Comparison of ENCODE assay signal across 1 cellular context in genomic region chr10:110207805-110208613, GRCh38.
TF ChIP-seq lines count a peak whose summit lies in the region.

No MANE protein-coding gene starts in this region.

TF ChIP-seq in H1, 55 proteins besides CTCF, POLR2A, EP300 and RAD21 (continued from another document):
- peak in 1 of 2 experiments; percentile 65; a peak in 1 of 4 replicates for TF ChIP-seq SIN3A (conservative IDR thresholded peaks at IDR 0.05 in 1 of 2, IDR thresholded peaks at IDR 0.05 in 1 of 2; ENCODE audit: low read depth in 1 of 2, low read length in 2 of 2)
